ENCODE assay signal across 1 cellular context in genomic region chr4:188109157-188109755, GRCh38.
TF ChIP-seq lines count a peak whose summit lies in the region.

TRIML2 (minus strand) TSS chr4:188109603; CDS start chr4:188105368, 4,235 bp downstream.

TF ChIP-seq in HCT116, 20 proteins besides CTCF, POLR2A, EP300 and RAD21 (continued from another document):
- no peak for TF ChIP-seq EZH2phosphoT487 (IDR thresholded peaks at IDR 0.05; ENCODE audit: borderline replicate concordance)
- no peak for TF ChIP-seq YY1 (IDR thresholded peaks at IDR 0.05; ENCODE audit: extremely low read depth, insufficient replicate concordance, low read depth, low read length)
- 0 out of 2 replicates have a peak, but pooled peaks have one; percentile 24 for TF ChIP-seq SIN3A (IDR thresholded peaks at IDR 0.05; ENCODE audit: low read depth)
- TF ChIP-seq CEBPB (IDR thresholded peaks at IDR 0.05; ENCODE audit: low read depth): peak; percentile 71
- TF ChIP-seq ELF1 (IDR thresholded peaks at IDR 0.05; ENCODE audit: borderline replicate concordance, low read depth): no peak
- TF ChIP-seq POLR2AphosphoS5 (IDR thresholded peaks at IDR 0.05; ENCODE audit: low read depth, low read length): no peak; the same call in 1 of the 2 replicates
- no peak for TF ChIP-seq ZFX (IDR thresholded peaks at IDR 0.05)
